Comparison of ENCODE assay signal across 25 cellular contexts in genomic region chr5:160641405-160641804, GRCh38.
DNase-seq lines count a peak whose midpoint lies in the region; ATAC-seq and TF ChIP-seq lines count a peak whose summit lies in the region.
"Had no signal": no experiment of that assay in that cellular context is flagged by ENCODE, and none has a peak within 500 bp of the region (broad histone marks: within the 10 kb centered on the region; RNA-seq: fewer than 3 reads in every experiment).

No MANE protein-coding gene starts in this region.

- H3K9me3 ChIP-seq in colonic mucosa = no peaks in the 10 kb centered on the region
- H3K9me3 ChIP-seq: breast epithelium, stomach, transverse colon had no signal

- no peaks in the 10 kb centered on the region for H3K27me3 ChIP-seq in colonic mucosa
- H3K27me3 ChIP-seq: breast epithelium, stomach, transverse colon had no signal

- peaks cover 6 to 9% of the 10 kb centered on the region in 2 donors for H3K9me3 Mint-ChIP-seq in stimulated activated naive B cell treated with anti-CD40 and anti-IgM and Interleukin-4, amounts not matched to agents 10 μg/mL and 1 μg/mL and 100 μg/mL, for 72 hours
- H3K9me3 Mint-ChIP-seq: IgD-negative memory B cell had no signal

- no peak overlapping the region for H3K27ac Mint-ChIP-seq in stimulated activated naive B cell treated with anti-CD40 and anti-IgM and Interleukin-4, amounts not matched to agents 10 μg/mL and 1 μg/mL and 100 μg/mL, for 72 hours
- H3K27ac Mint-ChIP-seq: activated CD4-positive, alpha-beta T cell treated with anti-CD3 and anti-CD28 coated beads, Interleukin-2, amount 10 ng/mL, durations not matched to agents 24 days and 14 days; activated T-cell treated with anti-CD3 and anti-CD28 coated beads, Interleukin-2, amount 50 U/mL, for 72 hours; effector memory CD8-positive, alpha-beta T cell; IgD-negative memory B cell; progenitor cell of endocrine pancreas had no signal

- DNase-seq in stimulated activated naive B cell treated with anti-CD40 and anti-IgM and Interleukin-4, amounts not matched to agents 10 μg/mL and 1 μg/mL and 100 μg/mL, for 72 hours = no peak
- DNase-seq in DMS53 (lab: John Stamatoyannopoulos, UW) (no peak), colonic mucosa (no peak)
- DNase-seq: activated CD4-positive, alpha-beta T cell treated with anti-CD3 and anti-CD28 coated beads, Interleukin-2, amount 10 ng/mL, durations not matched to agents 24 days and 14 days; activated naive CD4-positive, alpha-beta T cell treated with Interleukin-2 at 50 U/mL for 16 hours; activated T-cell treated with anti-CD3 and anti-CD28 coated beads, Interleukin-2, amount 50 U/mL, for 72 hours; amniotic stem cell; effector memory CD8-positive, alpha-beta T cell; EL; foreskin melanocyte; left cardiac atrium; NCI-H2029 treated with DMSO at 0.1 percent for 48 hours; NCI-H226; stomach; transverse colon had no signal

- no peaks in the 10 kb centered on the region for H3K36me3 ChIP-seq in colonic mucosa
- H3K36me3 ChIP-seq: breast epithelium, stomach, transverse colon had no signal

- no peaks in the 10 kb centered on the region for H3K36me3 Mint-ChIP-seq in stimulated activated naive B cell treated with anti-CD40 and anti-IgM and Interleukin-4, amounts not matched to agents 10 μg/mL and 1 μg/mL and 100 μg/mL, for 72 hours
- H3K36me3 Mint-ChIP-seq: CD14-positive monocyte, IgD-negative memory B cell had no signal

- no peak overlapping the region for H3K4me3 ChIP-seq in colonic mucosa
- H3K4me3 ChIP-seq: breast epithelium, stomach, transverse colon had no signal

- intact Hi-C loops in colonic mucosa (cut with DNase I) = no loop called here

- no peak overlapping the region for H3K4me3 Mint-ChIP-seq in stimulated activated naive B cell treated with anti-CD40 and anti-IgM and Interleukin-4, amounts not matched to agents 10 μg/mL and 1 μg/mL and 100 μg/mL, for 72 hours
- H3K4me3 Mint-ChIP-seq: activated CD4-positive, alpha-beta T cell treated with anti-CD3 and anti-CD28 coated beads, Interleukin-2, amount 10 ng/mL, durations not matched to agents 24 days and 14 days; activated T-cell treated with anti-CD3 and anti-CD28 coated beads, Interleukin-2, amount 50 U/mL, for 72 hours; CD14-positive monocyte; effector memory CD8-positive, alpha-beta T cell; IgD-negative memory B cell had no signal

- H3K27ac ChIP-seq in colonic mucosa = no peak overlapping the region
- H3K27ac ChIP-seq: breast epithelium, stomach, transverse colon had no signal

- peaks cover 15% of the 10 kb centered on the region in 2 donors for H3K27me3 Mint-ChIP-seq in stimulated activated naive B cell treated with anti-CD40 and anti-IgM and Interleukin-4, amounts not matched to agents 10 μg/mL and 1 μg/mL and 100 μg/mL, for 72 hours
- H3K27me3 Mint-ChIP-seq: activated CD4-positive, alpha-beta T cell treated with anti-CD3 and anti-CD28 coated beads, Interleukin-2, amount 10 ng/mL, durations not matched to agents 24 days and 14 days; progenitor cell of endocrine pancreas had no signal

- no peak overlapping the region for H3K9ac ChIP-seq in colonic mucosa (ENCODE audit: low read depth in 2 of 2, low read length in 2 of 2)

- H3K4me1 ChIP-seq in colonic mucosa = peaks cover 3% of the 10 kb centered on the region
- H3K4me1 ChIP-seq: breast epithelium, stomach had no signal

- TF ChIP-seq CTCF in colonic mucosa (IDR thresholded peaks at IDR 0.05) = no peak

- H3K4me1 Mint-ChIP-seq in stimulated activated naive B cell treated with anti-CD40 and anti-IgM and Interleukin-4, amounts not matched to agents 10 μg/mL and 1 μg/mL and 100 μg/mL, for 72 hours = no peaks in the 10 kb centered on the region
- H3K4me1 Mint-ChIP-seq: activated CD4-positive, alpha-beta T cell treated with anti-CD3 and anti-CD28 coated beads, Interleukin-2, amount 10 ng/mL, durations not matched to agents 24 days and 14 days; IgD-negative memory B cell had no signal

- ATAC-seq in GM19025 (IDR thresholded peaks at IDR 0.05; ENCODE audit: low read depth, unreplicated experiment) (peak; percentile 47), GM21717 (IDR thresholded peaks at IDR 0.05; ENCODE audit: unreplicated experiment) (peak; percentile 57), HG03060 (IDR thresholded peaks at IDR 0.05; ENCODE audit: low read depth, unreplicated experiment) (peak; percentile 60), esophagus mucosa (no peak)
- peak; percentile 50 to 53 for ATAC-seq in stimulated activated naive B cell treated with anti-CD40 and anti-IgM and Interleukin-4, amounts not matched to agents 10 μg/mL and 1 μg/mL and 100 μg/mL, for 72 hours (replicated peaks)
- ATAC-seq: activated T-cell treated with anti-CD3 and anti-CD28 coated beads, Interleukin-2, amount 50 U/mL, for 72 hours; effector memory CD8-positive, alpha-beta T cell; HCT116; left cardiac atrium; sciatic nerve had no signal
